ENCODE assay signal across 19 cellular contexts in genomic region chr4:168908859-168909390, GRCh38.
DNase-seq lines count a peak whose midpoint lies in the region; ATAC-seq and TF ChIP-seq lines count a peak whose summit lies in the region.
"Had no signal": no experiment of that assay in that cellular context is flagged by ENCODE, and none has a peak within 500 bp of the region (broad histone marks: within the 10 kb centered on the region; RNA-seq: fewer than 3 reads in every experiment).

No MANE protein-coding gene starts in this region.

- H3K27ac Mint-ChIP-seq in MCF 10A (ENCODE audit: low read depth, unreplicated experiment) = peak overlapping the region; percentile 57
- no peak overlapping the region for H3K27ac Mint-ChIP-seq in stimulated activated memory B cell treated with anti-CD40 and anti-IgM and Interleukin-4, amounts not matched to agents 10 μg/mL and 1 μg/mL and 100 μg/mL, for 72 hours
- H3K27ac Mint-ChIP-seq: activated naive CD8-positive, alpha-beta T cell; T-helper 17 cell had no signal

- peaks cover 74% of the 10 kb centered on the region for H3K36me3 Mint-ChIP-seq in MCF 10A (ENCODE audit: insufficient read depth, unreplicated experiment)
- no peaks in the 10 kb centered on the region for H3K36me3 Mint-ChIP-seq in stimulated activated memory B cell treated with anti-CD40 and anti-IgM and Interleukin-4, amounts not matched to agents 10 μg/mL and 1 μg/mL and 100 μg/mL, for 72 hours
- H3K36me3 Mint-ChIP-seq: CD8-positive, alpha-beta memory T cell had no signal

- dilution Hi-C loops in mammary epithelial cell (cut with HindIII; ENCODE audit: low sequenced_read_pairs) = no loop called here

- H3K27ac ChIP-seq in mammary epithelial cell (ENCODE audit: insufficient read depth, low read depth, low read length) (no peak overlapping the region), osteoblast (ENCODE audit: low read depth, low read length) (peak overlapping the region; percentile 70), uterus (peak overlapping the region; percentile 48 to 72)
- H3K27ac ChIP-seq: colonic mucosa had no signal

- BruUV-seq in MCF 10A (replicated peaks; lab: Mats Ljungman, UMichigan) (no TSS peak), mammary epithelial cell (replicated peaks; lab: Mats Ljungman, UMichigan) (no TSS peak)

- CTCF ChIA-PET in MCF 10A (lab: Yijun Ruan, JAX) = interaction anchor here (0.5 to 2.3 kb wide), 6 partner anchors 12 to 621 kb away, joined by 3 to 13 read pairs (median 4); no protein-coding TSS in a partner anchor
- CTCF ChIA-PET in mammary epithelial cell (lab: Charles Lee; ENCODE audit: low non-redundant PET) = no interaction called here

- no peaks in the 10 kb centered on the region for H3K9me3 Mint-ChIP-seq in MCF 10A (ENCODE audit: unreplicated experiment)
- H3K9me3 Mint-ChIP-seq in stimulated activated memory B cell treated with anti-CD40 and anti-IgM and Interleukin-4, amounts not matched to agents 10 μg/mL and 1 μg/mL and 100 μg/mL, for 72 hours = no peaks in the 10 kb centered on the region
- H3K9me3 Mint-ChIP-seq: CD8-positive, alpha-beta memory T cell had no signal

- peaks cover 15% of the 10 kb centered on the region for H3K79me2 ChIP-seq in mammary epithelial cell (ENCODE audit: insufficient read depth, low read length)
- H3K79me2 ChIP-seq in osteoblast (ENCODE audit: insufficient read depth, low read length) = peaks cover 3% of the 10 kb centered on the region

- H3K9me3 ChIP-seq in mammary epithelial cell (replicated peaks; ENCODE audit: insufficient read depth, low read length) (no peaks in the 10 kb centered on the region), osteoblast (ENCODE audit: low read depth, low read length) (no peaks in the 10 kb centered on the region), uterus (no peaks in the 10 kb centered on the region)
- H3K9me3 ChIP-seq: colonic mucosa had no signal

- peaks cover 6% of the 10 kb centered on the region for H3K4me1 Mint-ChIP-seq in MCF 10A (ENCODE audit: insufficient read depth, unreplicated experiment)
- H3K4me1 Mint-ChIP-seq in stimulated activated memory B cell treated with anti-CD40 and anti-IgM and Interleukin-4, amounts not matched to agents 10 μg/mL and 1 μg/mL and 100 μg/mL, for 72 hours = no peaks in the 10 kb centered on the region
- H3K4me1 Mint-ChIP-seq: T-helper 17 cell had no signal

- 43% methylated on average over 3 of the region's 3 CpGs for WGBS in mammary epithelial cell (ENCODE audit: low coverage, missing lambda C conversion rate)

- H4K20me1 ChIP-seq in mammary epithelial cell (ENCODE audit: insufficient read depth, low read length) = no peaks in the 10 kb centered on the region
- no peaks in the 10 kb centered on the region for H4K20me1 ChIP-seq in osteoblast (ENCODE audit: insufficient read depth, low read length)

- H3K4me3 ChIP-seq in mammary epithelial cell (replicated peaks in 1 of 3; ENCODE audit: insufficient read depth in 1 of 3, low read depth in 2 of 3, low read length in 3 of 3) (no peak overlapping the region), osteoblast (ENCODE audit: insufficient read depth, low read length) (no peak overlapping the region), uterus (no peak overlapping the region)
- H3K4me3 ChIP-seq: colonic mucosa had no signal

- peaks cover 7% of the 10 kb centered on the region for H3K4me1 ChIP-seq in mammary epithelial cell (ENCODE audit: insufficient read depth, low read length)
- peaks cover 17% of the 10 kb centered on the region for H3K4me1 ChIP-seq in osteoblast (ENCODE audit: insufficient read depth, low read length)
- H3K4me1 ChIP-seq in uterus = peaks cover 0 to 9% of the 10 kb centered on the region in 2 donors
- H3K4me1 ChIP-seq: colonic mucosa had no signal

- H3K36me3 ChIP-seq in mammary epithelial cell (ENCODE audit: insufficient read depth, low read length) (peaks cover 58% of the 10 kb centered on the region), osteoblast (ENCODE audit: insufficient read depth, low read length) (peaks cover 87% of the 10 kb centered on the region), uterus (no peaks in the 10 kb centered on the region)

- H3K27me3 ChIP-seq in mammary epithelial cell (ENCODE audit: insufficient read depth, low read length) = no peaks in the 10 kb centered on the region
- no peaks in the 10 kb centered on the region for H3K27me3 ChIP-seq in osteoblast (ENCODE audit: insufficient read depth, low read length)
- no peaks in the 10 kb centered on the region for H3K27me3 ChIP-seq in uterus
- H3K27me3 ChIP-seq: colonic mucosa had no signal

- in situ Hi-C loops in mammary epithelial cell (cut with MboI; ENCODE audit: low sequenced_read_pairs in 2 of 2) = loop anchor here (25.0 kb wide), 1 partner anchor 722 kb away; no protein-coding TSS in a partner anchor

- TF ChIP-seq CTCF in MCF 10A (IDR thresholded peaks at IDR 0.05; ENCODE audit: unreplicated experiment) (no peak), mammary epithelial cell (conservative IDR thresholded peaks at IDR 0.05 in 1 of 2, IDR thresholded peaks at IDR 0.05 in 1 of 2; ENCODE audit: extremely low read depth in 1 of 2, insufficient read depth in 1 of 2, low read depth in 1 of 2, low read length in 2 of 2) (no peak), osteoblast (IDR thresholded peaks at IDR 0.05; ENCODE audit: extremely low read depth, low read depth, low read length) (no peak), uterus (IDR thresholded peaks at IDR 0.05) (no peak)

- no peak for ATAC-seq in HG03095 (IDR thresholded peaks at IDR 0.05; ENCODE audit: unreplicated experiment)
- no peak for ATAC-seq in stimulated activated memory B cell treated with anti-CD40 and anti-IgM and Interleukin-4, amounts not matched to agents 10 μg/mL and 1 μg/mL and 100 μg/mL, for 72 hours
- ATAC-seq: activated CD4-positive, CD25-positive, alpha-beta regulatory T cell treated with anti-CD3 and anti-CD28 coated beads, Interleukin-2, amount 50 U/mL, for 24 hours; esophagus mucosa; T-helper 17 cell had no signal

- H2AFZ ChIP-seq in mammary epithelial cell (ENCODE audit: low read depth, low read length) (no peak overlapping the region), osteoblast (ENCODE audit: low read length) (no peak overlapping the region)

- intact Hi-C loops in MCF 10A (cut with micrococcal nuclease) = no loop called here
- intact Hi-C loops in mammary epithelial cell (cut with micrococcal nuclease) = no loop called here
- intact Hi-C loops in uterus (cut with DNase I; ENCODE audit: low total_unique reads) = no loop called here

- no peak overlapping the region for H3K9ac ChIP-seq in mammary epithelial cell (ENCODE audit: insufficient read depth, low read length)

- no peak overlapping the region for H3K4me2 ChIP-seq in mammary epithelial cell (ENCODE audit: insufficient read depth, low read depth, low read length)
- no peak overlapping the region for H3K4me2 ChIP-seq in osteoblast (ENCODE audit: insufficient read depth, low read length)

- DNase-seq in MCF 10A (ENCODE audit: unreplicated experiment) (no peak), mammary epithelial cell (no peak), fibroblast of peridontal ligament (ENCODE audit: extremely low read depth) (peak; percentile 50), osteoblast (ENCODE audit: insufficient read length, low spot score, missing footprints) (no peak), uterus (no peak)
- no peak for DNase-seq in activated T-cell treated with anti-CD3 and anti-CD28 coated beads, Interleukin-2, amount 50 U/mL, for 48 hours
- DNase-seq: 8988T; activated CD8-positive, alpha-beta memory T cell treated with anti-CD3 and anti-CD28 coated beads, Interleukin-2, amount 50 U/mL, for 48 hours; CD8-positive, alpha-beta memory T cell; colonic mucosa; Kasumi-1; NCI-H1930; NCI-H748 treated with DMSO at 0.1 percent for 48 hours; T-helper 17 cell had no signal

- H3K4me3 Mint-ChIP-seq in MCF 10A (ENCODE audit: unreplicated experiment) = no peak overlapping the region
- H3K4me3 Mint-ChIP-seq in stimulated activated memory B cell treated with anti-CD40 and anti-IgM and Interleukin-4, amounts not matched to agents 10 μg/mL and 1 μg/mL and 100 μg/mL, for 72 hours = no peak overlapping the region
- H3K4me3 Mint-ChIP-seq: activated naive CD8-positive, alpha-beta T cell; CD8-positive, alpha-beta memory T cell; T-helper 17 cell had no signal

- no peak for TF ChIP-seq POLR2A in uterus (IDR thresholded peaks at IDR 0.05)

- POLR2A ChIA-PET in MCF 10A (lab: Yijun Ruan, JAX) = interaction anchor here (0.6 to 1.7 kb wide), 3 partner anchors 10 to 105 kb away, joined by 3 to 5 read pairs (median 3); no protein-coding TSS in a partner anchor

- H3K27me3 Mint-ChIP-seq in MCF 10A (ENCODE audit: insufficient read depth, unreplicated experiment) = no peaks in the 10 kb centered on the region
- no peaks in the 10 kb centered on the region for H3K27me3 Mint-ChIP-seq in stimulated activated memory B cell treated with anti-CD40 and anti-IgM and Interleukin-4, amounts not matched to agents 10 μg/mL and 1 μg/mL and 100 μg/mL, for 72 hours
- H3K27me3 Mint-ChIP-seq: activated naive CD8-positive, alpha-beta T cell; CD8-positive, alpha-beta memory T cell; T-helper 17 cell had no signal
